ENCODE assay signal across 9 cellular contexts in the genomic region with DNA sequence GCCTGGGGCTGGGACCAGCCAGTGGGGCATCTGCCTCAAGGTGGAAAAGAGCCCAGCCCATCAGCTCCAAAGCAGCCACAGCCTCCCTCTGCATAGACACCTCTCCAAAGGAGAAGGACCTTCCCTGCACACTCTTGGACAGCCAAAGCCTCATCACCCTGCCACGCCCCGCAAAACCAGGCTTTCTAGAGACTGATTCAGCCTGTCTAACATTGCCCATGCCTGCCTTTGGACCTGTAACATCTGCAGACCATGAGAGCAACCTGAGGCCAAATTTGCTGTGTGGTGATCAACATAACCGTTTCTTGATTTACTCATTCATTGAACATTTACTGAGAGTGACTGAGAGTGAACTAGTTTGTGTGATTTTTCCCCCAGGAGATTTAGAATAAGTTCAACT.
DNase-seq lines count a peak whose midpoint lies in the region; TF ChIP-seq lines count a peak whose summit lies in the region.
"Had no signal": no experiment of that assay in that cellular context is flagged by ENCODE, and none has a peak within 500 bp of the region (broad histone marks: within the 10 kb centered on the region; RNA-seq: fewer than 3 reads in every experiment).

No MANE protein-coding gene starts in this region.

- 89 to 95% methylated on average over 3 of the region's 3 CpGs for WGBS in GM23248 (ENCODE audit: low coverage in 1 of 2, low lambda C conversion rate in 2 of 2, missing lambda C conversion rate in 2 of 2), 2 experiments
- 83 to 91% methylated on average over 3 of the region's 3 CpGs for WGBS in tibial nerve, 2 donors

- in situ Hi-C loops in GM23248 (cut with MboI) = no loop called here

- H3K9me3 ChIP-seq in neural cell (ENCODE audit: low read length) (no peaks in the 10 kb centered on the region), GM23248 (ENCODE audit: low read depth) (no peaks in the 10 kb centered on the region), tibial nerve (no peaks in the 10 kb centered on the region)
- H3K9me3 ChIP-seq: A549, BE2C had no signal

- no peak for TF ChIP-seq RAD21 in neural cell (conservative IDR thresholded peaks at IDR 0.05)

- no peaks in the 10 kb centered on the region for H3K27me3 ChIP-seq in neural cell (ENCODE audit: insufficient read depth, low read depth, low read length)
- H3K27me3 ChIP-seq in GM23248 (replicated peaks; ENCODE audit: insufficient read depth) = no peaks in the 10 kb centered on the region
- no peaks in the 10 kb centered on the region for H3K27me3 ChIP-seq in tibial nerve
- H3K27me3 ChIP-seq: BE2C had no signal

- no peak for TF ChIP-seq EP300 in neural cell (conservative IDR thresholded peaks at IDR 0.05; ENCODE audit: poor library complexity, severe bottlenecking)
- no peak for TF ChIP-seq EP300 in tibial nerve (IDR thresholded peaks at IDR 0.05)

- H4K20me1 ChIP-seq in neural cell (ENCODE audit: insufficient read depth) (no peaks in the 10 kb centered on the region), GM23248 (ENCODE audit: insufficient read depth) (no peaks in the 10 kb centered on the region)

- TF ChIP-seq CTCF in epithelial cell of esophagus (IDR thresholded peaks at IDR 0.05; ENCODE audit: insufficient read depth, low read depth, low read length, missing control alignments) = no peak
- no peak for TF ChIP-seq CTCF in neural cell (IDR thresholded peaks at IDR 0.05; ENCODE audit: poor library complexity, severe bottlenecking)
- TF ChIP-seq CTCF in tibial nerve (IDR thresholded peaks at IDR 0.05) = no peak

- no peaks in the 10 kb centered on the region for H3K79me2 ChIP-seq in neural cell (replicated peaks; ENCODE audit: insufficient read depth, low read length)
- H3K79me2 ChIP-seq in GM23248 (ENCODE audit: insufficient read depth) = no peaks in the 10 kb centered on the region

- H3K4me2 ChIP-seq in neural cell (ENCODE audit: low read length) (no peak overlapping the region), GM23248 (ENCODE audit: unreplicated experiment) (no peak overlapping the region)
- H3K4me2 ChIP-seq: A549 had no signal

- H3K27ac ChIP-seq in neural cell (ENCODE audit: low read length) (peak overlapping the region; percentile 91), GM23248 (no peak overlapping the region), tibial nerve (no peak overlapping the region)
- H3K27ac ChIP-seq: A549, HL-60 had no signal

- H3K9me2 ChIP-seq in neural cell (ENCODE audit: insufficient read depth, low read length) (no peaks in the 10 kb centered on the region), GM23248 (ENCODE audit: insufficient read depth) (no peaks in the 10 kb centered on the region)

- TF ChIP-seq POLR2A in tibial nerve (IDR thresholded peaks at IDR 0.05) = no peak

- no peaks in the 10 kb centered on the region for H3K36me3 ChIP-seq in neural cell (ENCODE audit: insufficient read depth, low read length)
- no peaks in the 10 kb centered on the region for H3K36me3 ChIP-seq in GM23248 (ENCODE audit: low read depth)
- H3K36me3 ChIP-seq in tibial nerve = no peaks in the 10 kb centered on the region
- H3K36me3 ChIP-seq: BE2C had no signal

- H3K4me3 ChIP-seq in epithelial cell of esophagus (ENCODE audit: low read length) (no peak overlapping the region), neural cell (ENCODE audit: low read length) (no peak overlapping the region), GM23248 (no peak overlapping the region), tibial nerve (no peak overlapping the region)
- H3K4me3 ChIP-seq: A549 had no signal

- DNase-seq in RPMI7951 (ENCODE audit: low read depth) (peak; percentile 29), epithelial cell of esophagus (ENCODE audit: low read depth) (peak; percentile 70), GM23248 (no peak), tibial nerve (ENCODE audit: low spot score in 2 of 2) (no peak), T-helper 2 cell (no peak)
- DNase-seq: BE2C had no signal

- H2AFZ ChIP-seq in neural cell (ENCODE audit: low read depth, low read length) (no peak overlapping the region), GM23248 (no peak overlapping the region)

- H3K4me1 ChIP-seq in GM23248 (ENCODE audit: insufficient read depth) (no peaks in the 10 kb centered on the region), tibial nerve (peaks cover 0 to 2% (median 0%) of the 10 kb centered on the region in 4 donors)
- H3K4me1 ChIP-seq: A549, BE2C had no signal

- H3F3A ChIP-seq in neural cell (ENCODE audit: insufficient read depth, low read length, poor library complexity, severe bottlenecking) = no peaks in the 10 kb centered on the region
- H3F3A ChIP-seq in GM23248 (ENCODE audit: insufficient read depth) = no peaks in the 10 kb centered on the region

- H3K9ac ChIP-seq in neural cell (ENCODE audit: low read length) (no peak overlapping the region), GM23248 (no peak overlapping the region)

TF ChIP-seq in neural cell, 6 proteins besides CTCF, POLR2A, EP300 and RAD21:
- TF ChIP-seq POLR2AphosphoS5 (IDR thresholded peaks at IDR 0.05) (no peak), SMC3 (conservative IDR thresholded peaks at IDR 0.05; ENCODE audit: poor library complexity) (no peak), MXI1 (conservative IDR thresholded peaks at IDR 0.05; ENCODE audit: poor library complexity, severe bottlenecking) (no peak), EZH2 (IDR thresholded peaks at IDR 0.05; ENCODE audit: borderline replicate concordance, insufficient read depth, low read length, poor library complexity, severe bottlenecking) (no peak), TAF1 (IDR thresholded peaks at IDR 0.05; ENCODE audit: low read depth) (no peak)
- TF ChIP-seq, protein P1, sequence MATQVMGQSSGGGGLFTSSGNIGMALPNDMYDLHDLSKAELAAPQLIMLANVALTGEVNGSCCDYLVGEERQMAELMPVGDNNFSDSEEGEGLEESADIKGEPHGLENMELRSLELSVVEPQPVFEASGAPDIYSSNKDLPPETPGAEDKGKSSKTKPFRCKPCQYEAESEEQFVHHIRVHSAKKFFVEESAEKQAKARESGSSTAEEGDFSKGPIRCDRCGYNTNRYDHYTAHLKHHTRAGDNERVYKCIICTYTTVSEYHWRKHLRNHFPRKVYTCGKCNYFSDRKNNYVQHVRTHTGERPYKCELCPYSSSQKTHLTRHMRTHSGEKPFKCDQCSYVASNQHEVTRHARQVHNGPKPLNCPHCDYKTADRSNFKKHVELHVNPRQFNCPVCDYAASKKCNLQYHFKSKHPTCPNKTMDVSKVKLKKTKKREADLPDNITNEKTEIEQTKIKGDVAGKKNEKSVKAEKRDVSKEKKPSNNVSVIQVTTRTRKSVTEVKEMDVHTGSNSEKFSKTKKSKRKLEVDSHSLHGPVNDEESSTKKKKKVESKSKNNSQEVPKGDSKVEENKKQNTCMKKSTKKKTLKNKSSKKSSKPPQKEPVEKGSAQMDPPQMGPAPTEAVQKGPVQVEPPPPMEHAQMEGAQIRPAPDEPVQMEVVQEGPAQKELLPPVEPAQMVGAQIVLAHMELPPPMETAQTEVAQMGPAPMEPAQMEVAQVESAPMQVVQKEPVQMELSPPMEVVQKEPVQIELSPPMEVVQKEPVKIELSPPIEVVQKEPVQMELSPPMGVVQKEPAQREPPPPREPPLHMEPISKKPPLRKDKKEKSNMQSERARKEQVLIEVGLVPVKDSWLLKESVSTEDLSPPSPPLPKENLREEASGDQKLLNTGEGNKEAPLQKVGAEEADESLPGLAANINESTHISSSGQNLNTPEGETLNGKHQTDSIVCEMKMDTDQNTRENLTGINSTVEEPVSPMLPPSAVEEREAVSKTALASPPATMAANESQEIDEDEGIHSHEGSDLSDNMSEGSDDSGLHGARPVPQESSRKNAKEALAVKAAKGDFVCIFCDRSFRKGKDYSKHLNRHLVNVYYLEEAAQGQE (IDR thresholded peaks at IDR 0.05; ENCODE audit: borderline replicate concordance) = no peak

Comparison
In these comparisons a context has a peak if more than half of its experiments do, and no peak if none do; other contexts are left out.
1. DNase-seq: peak in RPMI7951 (single experiment) and epithelial cell of esophagus (single experiment); none in GM23248 (single experiment), tibial nerve (0 of 2) and T-helper 2 cell (0 of 5).